In the genomic region with DNA sequence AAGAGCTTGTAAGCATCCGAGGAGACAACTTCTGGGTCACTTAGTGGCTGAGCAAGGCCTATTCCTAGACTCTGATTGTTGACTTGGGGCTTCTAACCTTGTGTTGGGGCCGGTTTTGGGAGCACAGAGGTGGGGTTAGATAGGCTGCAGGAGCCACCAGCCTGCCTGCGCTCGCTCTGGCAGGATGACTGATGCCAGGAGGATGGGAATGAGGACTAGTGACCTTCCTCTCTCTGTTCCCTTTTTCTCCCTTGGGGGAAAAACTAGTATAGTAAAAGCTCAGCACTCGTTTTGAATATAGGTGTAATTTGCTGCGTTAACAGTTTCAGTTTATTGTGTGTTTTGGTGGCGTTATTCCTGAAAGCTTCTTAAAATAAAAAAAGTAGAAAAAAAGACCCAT, we compare ENCODE assay signal across 2 cellular contexts.
TF ChIP-seq lines count a peak whose summit lies in the region.

No MANE protein-coding gene starts in this region.

TF ChIP-seq in GM23338, 12 proteins besides CTCF, POLR2A, EP300 and RAD21 (continues in another document):
- no peak for TF ChIP-seq REST (IDR thresholded peaks at IDR 0.05; ENCODE audit: unreplicated experiment)
- no peak for TF ChIP-seq ZNF114 (CRISPR knock-in tag; IDR thresholded peaks at IDR 0.05)
- no peak for TF ChIP-seq EZH2 (IDR thresholded peaks at IDR 0.05; ENCODE audit: low read depth, unreplicated experiment)
- no peak for TF ChIP-seq NANOG (IDR thresholded peaks at IDR 0.05; ENCODE audit: borderline replicate concordance)
- no peak for TF ChIP-seq ZNF462 (CRISPR knock-in tag; IDR thresholded peaks at IDR 0.05)
- TF ChIP-seq EZH2phosphoT487 (IDR thresholded peaks at IDR 0.05; ENCODE audit: unreplicated experiment) = no peak
- TF ChIP-seq CREB1 (CRISPR knock-in tag; IDR thresholded peaks at IDR 0.05; ENCODE audit: low read depth) = no peak
- TF ChIP-seq POLR2AphosphoS5 (IDR thresholded peaks at IDR 0.05; ENCODE audit: low read depth) = no peak
- TF ChIP-seq ZNF331 (CRISPR knock-in tag; IDR thresholded peaks at IDR 0.05; ENCODE audit: low read depth) = no peak
- TF ChIP-seq JUNB (IDR thresholded peaks at IDR 0.05; ENCODE audit: unreplicated experiment) = no peak

TF ChIP-seq in WTC11, 78 proteins besides CTCF, POLR2A, EP300 and RAD21 (continued from another document):
- TF ChIP-seq ZNF671 (CRISPR knock-in tag; IDR thresholded peaks at IDR 0.05) = no peak
- TF ChIP-seq NFYB (CRISPR knock-in tag; conservative IDR thresholded peaks at IDR 0.05; ENCODE audit: low read depth) = no peak
